19 cellular contexts compared by ENCODE assay signal in genomic region chr16:8355714-8356113, GRCh38.
DNase-seq lines count a peak whose midpoint lies in the region; ATAC-seq, FAIRE-seq and TF ChIP-seq lines count a peak whose summit lies in the region.
"Had no signal": no experiment of that assay in that cellular context is flagged by ENCODE, and none has a peak within 500 bp of the region (broad histone marks: within the 10 kb centered on the region; RNA-seq: fewer than 3 reads in every experiment).

No MANE protein-coding gene starts in this region.

- TF ChIP-seq EP300 in A549 (IDR thresholded peaks at IDR 0.05) (no peak), transverse colon (IDR thresholded peaks at IDR 0.05; ENCODE audit: low read depth) (no peak)

- H3K36me3 ChIP-seq in H7 (replicated peaks; ENCODE audit: control insufficient read depth, insufficient read depth, low read length) (no peaks in the 10 kb centered on the region), PC-3 (ENCODE audit: low read depth, low read length) (no peaks in the 10 kb centered on the region), transverse colon (no peaks in the 10 kb centered on the region)
- H3K36me3 ChIP-seq: HAP-1, tibial nerve had no signal

- no peak for TF ChIP-seq POLR2A in A549 (IDR thresholded peaks at IDR 0.05; ENCODE audit: low read length)
- TF ChIP-seq POLR2A in transverse colon (IDR thresholded peaks at IDR 0.05), result no peak

- H3K9me3 ChIP-seq in A549, result no peaks in the 10 kb centered on the region
- no peaks in the 10 kb centered on the region for H3K9me3 ChIP-seq in PC-3 (ENCODE audit: low read length)
- no peaks in the 10 kb centered on the region for H3K9me3 ChIP-seq in transverse colon
- H3K9me3 ChIP-seq: HAP-1, tibial nerve had no signal

- H3K27me3 ChIP-seq in H7 (ENCODE audit: control insufficient read depth, insufficient read depth, low read length) (no peaks in the 10 kb centered on the region), PC-3 (ENCODE audit: low read length) (no peaks in the 10 kb centered on the region), transverse colon (no peaks in the 10 kb centered on the region)
- H3K27me3 ChIP-seq: tibial nerve had no signal

- CTCF ChIA-PET in A549 (lab: Yijun Ruan, JAX) (interaction anchor here (0.6 to 0.9 kb wide), 3 partner anchors 16 to 1671 kb away, joined by 3 read pairs; no protein-coding TSS in a partner anchor), PC-3 (lab: Charles Lee) (no interaction called here)

- ATAC-seq in A549, result no peak
- ATAC-seq in PC-3, result no peak
- ATAC-seq in GM19452 (IDR thresholded peaks at IDR 0.05; ENCODE audit: unreplicated experiment), result no peak
- ATAC-seq in GM18517 (IDR thresholded peaks at IDR 0.05; ENCODE audit: unreplicated experiment), result no peak
- ATAC-seq: activated CD4-positive, alpha-beta T cell treated with anti-CD3 and anti-CD28 coated beads for 36 hours had no signal

- in situ Hi-C loops in transverse colon (cut with MboI; ENCODE audit: low pct_ligation_motif_present in 1 of 4, low pct_unique_long_range_greater_than_20kb in 1 of 4, low sequenced_read_pairs in 3 of 4), result no loop called here

- WGBS in A549 (ENCODE audit: missing lambda C conversion rate), result 0% methylated on average over 4 of the region's 4 CpGs
- WGBS in transverse colon (ENCODE audit: low coverage in 1 of 2), 2 donors, result 27 to 41% methylated on average over 4 of the region's 4 CpGs

- H3K9ac ChIP-seq in PC-3 (ENCODE audit: low read length), result no peak overlapping the region

- H2AFZ ChIP-seq in PC-3 (ENCODE audit: low read length), result no peak overlapping the region

- TF ChIP-seq RAD21 in A549 (conservative IDR thresholded peaks at IDR 0.05 in 1 of 2, IDR thresholded peaks at IDR 0.05 in 1 of 2), result 0 out of 5 replicates have a peak, but pooled peaks of 1 of the 2 experiments have one; percentile 17

- H3K4me1 ChIP-seq in A549 (no peaks in the 10 kb centered on the region), PC-3 (ENCODE audit: insufficient read depth, low read length) (no peaks in the 10 kb centered on the region), transverse colon (no peaks in the 10 kb centered on the region)
- H3K4me1 ChIP-seq: HAP-1, tibial nerve had no signal

- intact Hi-C loops in PC-3 (cut with micrococcal nuclease) (no loop called here), transverse colon (cut with DNase I; ENCODE audit: low total_unique reads) (no loop called here)

- DNase-seq in A549 (ENCODE audit: low read depth in 1 of 2, low spot score in 1 of 2) (no peak), H7 (peak; percentile 56), PC-3 (no peak), iPS-NIHi11 (ENCODE audit: low spot score) (peak; percentile 24), NCI-H345 treated with DMSO at 0.1 percent for 48 hours (lab: John Stamatoyannopoulos, UW; ENCODE audit: unreplicated experiment) (no peak), transverse colon (no peak)
- DNase-seq: activated CD4-positive, alpha-beta T cell treated with anti-CD3 and anti-CD28 coated beads for 36 hours; activated naive CD8-positive, alpha-beta T cell treated with anti-CD3 and anti-CD28 coated beads, Interleukin-2, amount 10 ng/mL, durations not matched to agents 7 days and 5 days; central memory CD4-positive, alpha-beta T cell; DMS79; foreskin fibroblast; NCI-H1092 treated with DMSO at 0.1 percent for 48 hours; NCI-H226; stimulated activated CD4-positive, alpha-beta T cell treated with anti-CD3 and anti-CD28 coated beads, Interleukin-4, amount 100 ng/mL, for 24 hours had no signal

- no peaks in the 10 kb centered on the region for H3K79me2 ChIP-seq in PC-3 (ENCODE audit: low read length)

- no peaks in the 10 kb centered on the region for H3K9me2 ChIP-seq in PC-3 (replicated peaks; ENCODE audit: low read length)

- H4K20me1 ChIP-seq in PC-3 (ENCODE audit: low read length), result no peaks in the 10 kb centered on the region

- 0 out of 3 replicates have a peak, but pooled peaks have one; percentile 6 for TF ChIP-seq CTCF in A549 (IDR thresholded peaks at IDR 0.05)
- TF ChIP-seq CTCF in PC-3 (conservative IDR thresholded peaks at IDR 0.05; ENCODE audit: low read depth, low read length), result 0 out of 2 replicates have a peak, but pooled peaks have one; percentile 8
- TF ChIP-seq CTCF in transverse colon (IDR thresholded peaks at IDR 0.05), result no peak

- H3K4me2 ChIP-seq in A549, result no peak overlapping the region
- H3K4me2 ChIP-seq in PC-3 (ENCODE audit: low read length), result no peak overlapping the region

- no peak overlapping the region for H3K4me3 ChIP-seq in A549
- H3K4me3 ChIP-seq in H7 (ENCODE audit: insufficient read depth, low read depth, low read length), result no peak overlapping the region
- no peak overlapping the region for H3K4me3 ChIP-seq in PC-3 (ENCODE audit: low read length)
- no peak overlapping the region for H3K4me3 ChIP-seq in transverse colon
- H3K4me3 ChIP-seq: HAP-1, lung, tibial nerve had no signal

- H3F3A ChIP-seq in PC-3 (ENCODE audit: low read length, unreplicated experiment), result no peaks in the 10 kb centered on the region

- H3K27ac ChIP-seq in A549 (no peak overlapping the region), PC-3 (ENCODE audit: low read length) (no peak overlapping the region), transverse colon (no peak overlapping the region)
- H3K27ac ChIP-seq: tibial nerve had no signal

- no peak for FAIRE-seq in A549 (lab: Jason Lieb, UNC)

- no TSS peak for BruUV-seq in PC-3 (replicated peaks; lab: Mats Ljungman, UMichigan)

- POLR2A ChIA-PET in A549 (lab: Yijun Ruan, JAX) (no interaction called here), PC-3 (lab: Charles Lee; ENCODE audit: unreplicated experiment) (no interaction called here)

TF ChIP-seq in A549, 52 proteins besides CTCF, POLR2A, EP300 and RAD21:
- TF ChIP-seq ZNF302 (CRISPR knock-in tag; IDR thresholded peaks at IDR 0.05), result no peak
- TF ChIP-seq FOXS1 (CRISPR knock-in tag; IDR thresholded peaks at IDR 0.05), result no peak
- no peak for TF ChIP-seq NFE2L2 (conservative IDR thresholded peaks at IDR 0.05; ENCODE audit: low read length)
- TF ChIP-seq CEBPB (IDR thresholded peaks at IDR 0.05), result no peak
- no peak for TF ChIP-seq KDM1A (IDR thresholded peaks at IDR 0.05; ENCODE audit: low read depth)
- TF ChIP-seq TP53 (CRISPR knock-in tag; IDR thresholded peaks at IDR 0.05), result no peak
- TF ChIP-seq HMGXB4 (CRISPR knock-in tag; IDR thresholded peaks at IDR 0.05; ENCODE audit: borderline replicate concordance), result no peak
- TF ChIP-seq MAZ (IDR thresholded peaks at IDR 0.05; ENCODE audit: borderline replicate concordance, low read depth, low read length), result no peak
- no peak for TF ChIP-seq ZFP36 (IDR thresholded peaks at IDR 0.05; ENCODE audit: borderline replicate concordance, partially characterized antibody)
TF ChIP-seq in A549: peak in this region for 0.

Comparison
In these comparisons a context has a peak if more than half of its experiments do, and no peak if none do; other contexts are left out.
1. DNase-seq: peak in H7 (single experiment) and iPS-NIHi11 (single experiment); none in A549 (0 of 2), PC-3 (single experiment), NCI-H345 treated with DMSO at 0.1 percent for 48 hours (single experiment) and transverse colon (single experiment).
2. CTCF ChIP-seq: peak in A549 (single experiment) and PC-3 (single experiment); none in transverse colon (0 of 5).